9 cellular contexts compared by ENCODE assay signal in the genomic region with DNA sequence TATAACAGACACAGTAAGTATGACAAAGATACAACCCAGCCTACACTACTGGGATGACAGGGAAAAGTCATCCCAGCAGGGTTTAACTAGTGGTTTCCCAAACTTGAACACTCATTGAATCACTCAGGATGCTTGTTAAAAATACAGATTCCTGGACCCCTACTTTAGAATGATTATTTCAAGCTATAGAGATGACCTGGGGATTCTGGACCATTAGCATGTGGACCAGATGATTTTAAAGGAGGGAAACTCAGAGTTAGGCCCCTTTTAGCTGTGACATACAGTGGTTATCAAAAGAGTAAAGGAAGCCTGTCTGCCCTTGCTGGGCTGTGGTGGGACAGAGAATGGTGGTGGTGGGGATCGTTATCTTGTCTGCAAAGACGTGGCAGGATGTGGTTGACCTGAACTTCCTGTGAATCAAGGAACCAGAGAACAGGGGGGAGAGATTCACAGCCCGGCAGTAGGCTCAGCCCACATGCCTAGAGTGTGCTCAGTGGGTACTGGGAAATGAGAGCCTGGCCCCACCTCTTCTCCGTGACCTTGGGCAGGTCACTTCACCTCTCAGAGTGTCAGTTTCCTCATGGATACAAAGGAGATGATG.
DNase-seq lines count a peak whose midpoint lies in the region; ATAC-seq and TF ChIP-seq lines count a peak whose summit lies in the region.
"Had no signal": no experiment of that assay in that cellular context is flagged by ENCODE, and none has a peak within 500 bp of the region (broad histone marks: within the 10 kb centered on the region; RNA-seq: fewer than 3 reads in every experiment).

No MANE protein-coding gene starts in this region.

- no peak overlapping the region for H3K4me3 ChIP-seq in GM12865 (ENCODE audit: low read depth, low read length)
- H3K4me3 ChIP-seq: gastrocnemius medialis had no signal

- TF ChIP-seq CTCF in GM12865 (IDR thresholded peaks at IDR 0.05; ENCODE audit: insufficient read depth, low read depth, low read length, missing control alignments): no peak

- ATAC-seq in esophagus mucosa (peak; percentile 64), GM21717 (IDR thresholded peaks at IDR 0.05; ENCODE audit: unreplicated experiment) (no peak), HG03469 (IDR thresholded peaks at IDR 0.05; ENCODE audit: unreplicated experiment) (no peak)
- ATAC-seq: gastrocnemius medialis had no signal

- DNase-seq in GM12865 (ENCODE audit: low read depth) (peak; percentile 89), M059J (ENCODE audit: low read depth) (peak; percentile 82), DMS79 treated with DMSO at 0.1 percent for 48 hours (lab: John Stamatoyannopoulos, UW) (no peak)
- peak; percentile 59 to 90 for DNase-seq in activated CD4-positive, alpha-beta T cell treated with anti-CD3 and anti-CD28 coated beads, Interleukin-2, amount 50 U/mL, for 24 hours (ENCODE audit: low read depth in 1 of 2, low spot score in 1 of 2)
- peak; percentile 91 for DNase-seq in stimulated activated CD4-positive, alpha-beta T cell treated with anti-CD3 and anti-CD28 coated beads, Interleukin-4, amount 100 ng/mL, for 24 hours
